Comparison of ENCODE assay signal across 24 cellular contexts in genomic region chr10:33913194-33913593, GRCh38.
DNase-seq lines count a peak whose midpoint lies in the region; TF ChIP-seq lines count a peak whose summit lies in the region.
"Had no signal": no experiment of that assay in that cellular context is flagged by ENCODE, and none has a peak within 500 bp of the region (broad histone marks: within the 10 kb centered on the region; RNA-seq: fewer than 3 reads in every experiment).

No MANE protein-coding gene starts in this region.

- no peaks in the 10 kb centered on the region for H3K36me3 Mint-ChIP-seq in glutamatergic neuron (ENCODE audit: unreplicated experiment)
- H3K36me3 Mint-ChIP-seq: CD4-positive, alpha-beta memory T cell had no signal

- H3K4me3 ChIP-seq in cardiac fibroblast (replicated peaks in 1 of 2; ENCODE audit: low read depth in 2 of 2, low read length in 2 of 2) = no peak overlapping the region
- H3K4me3 ChIP-seq: SK-N-MC had no signal

- no peak overlapping the region for H3K27ac Mint-ChIP-seq in glutamatergic neuron (ENCODE audit: unreplicated experiment)
- H3K27ac Mint-ChIP-seq: CD4-positive, alpha-beta memory T cell had no signal

- H3K4me1 Mint-ChIP-seq in glutamatergic neuron (ENCODE audit: low read depth, unreplicated experiment) = no peaks in the 10 kb centered on the region
- H3K4me1 Mint-ChIP-seq: CD4-positive, alpha-beta memory T cell had no signal

- no peak overlapping the region for H3K27ac ChIP-seq in RWPE1
- H3K27ac ChIP-seq: SK-N-MC had no signal

- H3K4me3 Mint-ChIP-seq in glutamatergic neuron (ENCODE audit: unreplicated experiment) = no peak overlapping the region
- H3K4me3 Mint-ChIP-seq: CD4-positive, alpha-beta memory T cell had no signal

- peaks cover 1% of the 10 kb centered on the region for H3K27me3 Mint-ChIP-seq in glutamatergic neuron (ENCODE audit: unreplicated experiment)

- peaks cover 2% of the 10 kb centered on the region for H3K9me3 Mint-ChIP-seq in glutamatergic neuron (ENCODE audit: unreplicated experiment)

- POLR2A ChIA-PET in RWPE1 (lab: Yijun Ruan, JAX; ENCODE audit: low non-redundant PET) = no interaction called here

- TF ChIP-seq CTCF in RWPE1 (conservative IDR thresholded peaks at IDR 0.05; ENCODE audit: low read depth) (no peak), cardiac fibroblast (IDR thresholded peaks at IDR 0.05; ENCODE audit: low read depth, low read length) (no peak), glutamatergic neuron (IDR thresholded peaks at IDR 0.05; ENCODE audit: partially characterized antibody, unreplicated experiment) (no peak)

- CTCF ChIA-PET in RWPE1 (lab: Yijun Ruan, JAX) = interaction anchor here (1.0 kb wide), 1 partner anchor 114 kb away, joined by 3 read pairs; no protein-coding TSS in a partner anchor

- DNase-seq in ELR (ENCODE audit: low read depth) = peak; percentile 33
- DNase-seq in RWPE1 (ENCODE audit: low spot score) = peak; percentile 15
- DNase-seq in cardiac fibroblast (ENCODE audit: low read depth in 2 of 2) = peak; percentile 11 to 27
- DNase-seq in iris pigment epithelial cell (ENCODE audit: low read depth) = peak; percentile 31
- no peak for DNase-seq in kidney tubule cell (ENCODE audit: low spot score)
- DNase-seq in glutamatergic neuron = no peak
- DNase-seq in retina = no peak
- DNase-seq: C1 segment of cervical spinal cord; CD4-positive, alpha-beta memory T cell; COR-L47; DMS53; GF-D8; GOT3; Karpas-422; NCI-H1092 treated with DMSO at 0.1 percent for 48 hours; NCI-H1436; NCI-H187; NCI-H2081 treated with DMSO at 0.1 percent for 48 hours; NCI-H2171; NCI-H226; NCI-H510A; NCI-H69; SIG-M5 had no signal

Comparison
In these comparisons a context has a peak if more than half of its experiments do, and no peak if none do; other contexts are left out.
1. DNase-seq: peak in ELR (single experiment), RWPE1 (single experiment), cardiac fibroblast (2 of 2) and iris pigment epithelial cell (single experiment); none in kidney tubule cell (single experiment), glutamatergic neuron (single experiment) and retina (single experiment).